ENCODE assay signal across 2 cellular contexts in genomic region chr3:13845806-13846205, GRCh38.
TF ChIP-seq lines count a peak whose summit lies in the region.

No MANE protein-coding gene starts in this region.

TF ChIP-seq in HepG2, 621 proteins besides CTCF, POLR2A, EP300 and RAD21:
- TF ChIP-seq ZNF768 (CRISPR knock-in tag; IDR thresholded peaks at IDR 0.05) = 0 out of 2 replicates have a peak, but pooled peaks have one; percentile 0
- no peak for TF ChIP-seq RNF2 (conservative IDR thresholded peaks at IDR 0.05; ENCODE audit: low read depth)
TF ChIP-seq in HepG2: peak in this region for 1.

TF ChIP-seq in SK-N-SH, 30 proteins besides CTCF, POLR2A, EP300 and RAD21:
- TF ChIP-seq SIN3A (IDR thresholded peaks at IDR 0.05; ENCODE audit: borderline replicate concordance, low read depth, low read length) (no peak), SMC3 (IDR thresholded peaks at IDR 0.05; ENCODE audit: low read depth, low read length) (no peak), TAF1 (IDR thresholded peaks at IDR 0.05; ENCODE audit: borderline replicate concordance, low read depth, low read length) (no peak), MEF2A (IDR thresholded peaks at IDR 0.05; ENCODE audit: borderline replicate concordance, low read depth) (no peak), REST (IDR thresholded peaks at IDR 0.05; ENCODE audit: low read depth, low read length) (no peak), FOSL2 (IDR thresholded peaks at IDR 0.05; ENCODE audit: borderline replicate concordance, low read depth) (no peak), RXRA (IDR thresholded peaks at IDR 0.05; ENCODE audit: borderline replicate concordance, low read depth) (no peak), FOXJ3 (CRISPR knock-in tag; IDR thresholded peaks at IDR 0.05) (no peak), GATA2 (CRISPR knock-in tag; IDR thresholded peaks at IDR 0.05) (no peak), TCF12 (IDR thresholded peaks at IDR 0.05) (no peak), RFX5 (IDR thresholded peaks at IDR 0.05; ENCODE audit: low read length) (no peak)
- TF ChIP-seq, protein P1, sequence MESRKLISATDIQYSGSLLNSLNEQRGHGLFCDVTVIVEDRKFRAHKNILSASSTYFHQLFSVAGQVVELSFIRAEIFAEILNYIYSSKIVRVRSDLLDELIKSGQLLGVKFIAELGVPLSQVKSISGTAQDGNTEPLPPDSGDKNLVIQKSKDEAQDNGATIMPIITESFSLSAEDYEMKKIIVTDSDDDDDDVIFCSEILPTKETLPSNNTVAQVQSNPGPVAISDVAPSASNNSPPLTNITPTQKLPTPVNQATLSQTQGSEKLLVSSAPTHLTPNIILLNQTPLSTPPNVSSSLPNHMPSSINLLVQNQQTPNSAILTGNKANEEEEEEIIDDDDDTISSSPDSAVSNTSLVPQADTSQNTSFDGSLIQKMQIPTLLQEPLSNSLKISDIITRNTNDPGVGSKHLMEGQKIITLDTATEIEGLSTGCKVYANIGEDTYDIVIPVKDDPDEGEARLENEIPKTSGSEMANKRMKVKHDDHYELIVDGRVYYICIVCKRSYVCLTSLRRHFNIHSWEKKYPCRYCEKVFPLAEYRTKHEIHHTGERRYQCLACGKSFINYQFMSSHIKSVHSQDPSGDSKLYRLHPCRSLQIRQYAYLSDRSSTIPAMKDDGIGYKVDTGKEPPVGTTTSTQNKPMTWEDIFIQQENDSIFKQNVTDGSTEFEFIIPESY (IDR thresholded peaks at IDR 0.05; ENCODE audit: borderline replicate concordance, low read depth) = no peak
- TF ChIP-seq, protein P2, sequence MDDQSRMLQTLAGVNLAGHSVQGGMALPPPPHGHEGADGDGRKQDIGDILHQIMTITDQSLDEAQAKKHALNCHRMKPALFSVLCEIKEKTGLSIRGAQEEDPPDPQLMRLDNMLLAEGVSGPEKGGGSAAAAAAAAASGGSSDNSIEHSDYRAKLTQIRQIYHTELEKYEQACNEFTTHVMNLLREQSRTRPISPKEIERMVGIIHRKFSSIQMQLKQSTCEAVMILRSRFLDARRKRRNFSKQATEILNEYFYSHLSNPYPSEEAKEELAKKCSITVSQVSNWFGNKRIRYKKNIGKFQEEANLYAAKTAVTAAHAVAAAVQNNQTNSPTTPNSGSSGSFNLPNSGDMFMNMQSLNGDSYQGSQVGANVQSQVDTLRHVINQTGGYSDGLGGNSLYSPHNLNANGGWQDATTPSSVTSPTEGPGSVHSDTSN (IDR thresholded peaks at IDR 0.05) = no peak
- TF ChIP-seq, protein P3, sequence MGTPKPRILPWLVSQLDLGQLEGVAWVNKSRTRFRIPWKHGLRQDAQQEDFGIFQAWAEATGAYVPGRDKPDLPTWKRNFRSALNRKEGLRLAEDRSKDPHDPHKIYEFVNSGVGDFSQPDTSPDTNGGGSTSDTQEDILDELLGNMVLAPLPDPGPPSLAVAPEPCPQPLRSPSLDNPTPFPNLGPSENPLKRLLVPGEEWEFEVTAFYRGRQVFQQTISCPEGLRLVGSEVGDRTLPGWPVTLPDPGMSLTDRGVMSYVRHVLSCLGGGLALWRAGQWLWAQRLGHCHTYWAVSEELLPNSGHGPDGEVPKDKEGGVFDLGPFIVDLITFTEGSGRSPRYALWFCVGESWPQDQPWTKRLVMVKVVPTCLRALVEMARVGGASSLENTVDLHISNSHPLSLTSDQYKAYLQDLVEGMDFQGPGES (IDR thresholded peaks at IDR 0.05; ENCODE audit: low read depth, low read length) = no peak
